Comparison of ENCODE assay signal across 34 cellular contexts in the genomic region with DNA sequence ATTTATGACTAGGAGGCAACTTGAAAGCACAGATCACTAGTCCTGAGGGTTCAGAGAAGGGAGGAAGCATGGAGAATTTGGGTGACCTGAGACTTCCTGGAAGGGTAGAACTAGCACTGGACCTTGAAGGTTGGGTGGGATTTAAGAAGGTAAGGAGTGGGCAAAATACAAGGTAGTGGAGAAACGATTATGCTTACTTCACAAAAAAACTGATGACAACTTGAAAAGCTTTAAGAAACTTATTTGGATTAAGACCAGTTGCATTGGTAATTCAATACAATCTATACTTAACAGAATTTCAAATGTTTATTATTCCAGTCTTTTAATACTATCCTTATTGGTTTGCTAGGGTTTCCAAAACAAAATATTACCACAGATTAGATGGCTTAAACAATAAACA.
"Had no signal": no experiment of that assay in that cellular context is flagged by ENCODE, and none has a peak within 500 bp of the region (broad histone marks: within the 10 kb centered on the region; RNA-seq: fewer than 3 reads in every experiment).

No MANE protein-coding gene starts in this region.

- H3K4me3 Mint-ChIP-seq: activated B cell treated with CpG ODN at 0.5 μM for 24 hours; activated CD4-positive, alpha-beta memory T cell treated with anti-CD3 and anti-CD28 coated beads for 36 hours; activated CD4-positive, alpha-beta memory T cell treated with anti-CD3 and anti-CD28 coated beads, Interleukin-2, amount 10 ng/mL, durations not matched to agents 7 days and 5 days; activated CD4-positive, alpha-beta T cell treated with anti-CD3 and anti-CD28 coated beads for 36 hours; activated CD4-positive, alpha-beta T cell treated with anti-CD3 and anti-CD28 coated beads, Interleukin-2, amount 10 ng/mL, durations not matched to agents 24 days and 14 days; activated CD4-positive, alpha-beta T cell treated with anti-CD3 and anti-CD28 coated beads, Interleukin-2, amount 10 ng/mL, durations not matched to agents 7 days and 5 days; activated CD8-positive, alpha-beta memory T cell treated with anti-CD3 and anti-CD28 coated beads, Interleukin-2, amount 10 ng/mL, durations not matched to agents 7 days and 5 days; activated CD8-positive, alpha-beta T cell treated with anti-CD3 and anti-CD28 coated beads for 36 hours; activated CD8-positive, alpha-beta T cell treated with anti-CD3 and anti-CD28 coated beads, Interleukin-2, amount 10 ng/mL, durations not matched to agents 7 days and 5 days; T-helper 1 cell treated with Interleukin-12 subunit alpha and Interleukin-12 subunit beta and Interleukin-4 antibody, amounts not matched to agents 30 μg/mL and 1 μg/mL, for 36 hours; T-helper 17 cell; T-helper 2 cell treated with Interferon-gamma antibody and Interleukin-4, amounts not matched to agents 5 μg/mL and 100 μg/mL, for 36 hours; WTC11 had no signal

- DNase-seq: activated B cell treated with CpG ODN at 0.5 μM for 24 hours; activated CD4-positive, alpha-beta memory T cell treated with anti-CD3 and anti-CD28 coated beads for 36 hours; activated CD4-positive, alpha-beta memory T cell treated with anti-CD3 and anti-CD28 coated beads, Interleukin-2, amount 10 ng/mL, durations not matched to agents 7 days and 5 days; activated CD4-positive, alpha-beta T cell treated with anti-CD3 and anti-CD28 coated beads for 1 hour; activated CD4-positive, alpha-beta T cell treated with anti-CD3 and anti-CD28 coated beads for 36 hours; activated CD4-positive, alpha-beta T cell treated with anti-CD3 and anti-CD28 coated beads for 4 hours; activated CD4-positive, alpha-beta T cell treated with anti-CD3 and anti-CD28 coated beads for 48 hours; activated CD4-positive, alpha-beta T cell treated with anti-CD3 and anti-CD28 coated beads, Interleukin-2, amount 10 ng/mL, durations not matched to agents 24 days and 14 days; activated CD4-positive, alpha-beta T cell treated with anti-CD3 and anti-CD28 coated beads, Interleukin-2, amount 10 ng/mL, durations not matched to agents 7 days and 5 days; activated CD4-positive, alpha-beta T cell treated with anti-CD3 and anti-CD28 coated beads, Interleukin-2, amount 50 U/mL, for 1 hour; activated CD4-positive, alpha-beta T cell treated with anti-CD3 and anti-CD28 coated beads, Interleukin-2, amount 50 U/mL, for 4 hours; activated CD4-positive, alpha-beta T cell treated with anti-CD3 and anti-CD28 coated beads, Interleukin-2, amount 50 U/mL, for 48 hours; activated CD4-positive, CD25-positive, alpha-beta regulatory T cell; activated CD4-positive, CD25-positive, alpha-beta regulatory T cell treated with anti-CD3 and anti-CD28 coated beads, Interleukin-2, amount 50 U/mL, for 72 hours; activated CD8-positive, alpha-beta memory T cell treated with anti-CD3 and anti-CD28 coated beads for 24 hours; activated CD8-positive, alpha-beta memory T cell treated with anti-CD3 and anti-CD28 coated beads, Interleukin-2, amount 10 ng/mL, durations not matched to agents 7 days and 5 days; activated CD8-positive, alpha-beta memory T cell treated with anti-CD3 and anti-CD28 coated beads, Interleukin-2, amount 50 U/mL, for 4 hours; activated CD8-positive, alpha-beta memory T cell treated with anti-CD3 and anti-CD28 coated beads, Interleukin-2, amount 50 U/mL, for 48 hours; activated CD8-positive, alpha-beta T cell treated with anti-CD3 and anti-CD28 coated beads for 36 hours; activated CD8-positive, alpha-beta T cell treated with anti-CD3 and anti-CD28 coated beads, Interleukin-2, amount 10 ng/mL, durations not matched to agents 7 days and 5 days; activated T-cell treated with anti-CD3 and anti-CD28 coated beads for 4 hours; activated T-cell treated with anti-CD3 and anti-CD28 coated beads, Interleukin-2, amount 50 U/mL, for 1 hour; T-helper 1 cell; T-helper 17 cell; T-helper 2 cell; T-helper 9 cell; T1000; WERI-Rb-1 had no signal

- H3K4me1 Mint-ChIP-seq: activated B cell treated with CpG ODN at 0.5 μM for 24 hours; activated CD4-positive, alpha-beta T cell treated with anti-CD3 and anti-CD28 coated beads, Interleukin-2, amount 10 ng/mL, durations not matched to agents 7 days and 5 days; T-helper 17 cell had no signal

- H3K36me3 ChIP-seq: WERI-Rb-1 had no signal

- H3K27ac Mint-ChIP-seq: activated B cell treated with CpG ODN at 0.5 μM for 24 hours; activated CD4-positive, alpha-beta memory T cell treated with anti-CD3 and anti-CD28 coated beads for 36 hours; activated CD4-positive, alpha-beta memory T cell treated with anti-CD3 and anti-CD28 coated beads, Interleukin-2, amount 10 ng/mL, durations not matched to agents 7 days and 5 days; activated CD4-positive, alpha-beta T cell treated with anti-CD3 and anti-CD28 coated beads for 36 hours; activated CD4-positive, alpha-beta T cell treated with anti-CD3 and anti-CD28 coated beads, Interleukin-2, amount 10 ng/mL, durations not matched to agents 24 days and 14 days; activated CD4-positive, alpha-beta T cell treated with anti-CD3 and anti-CD28 coated beads, Interleukin-2, amount 10 ng/mL, durations not matched to agents 7 days and 5 days; activated CD8-positive, alpha-beta memory T cell treated with anti-CD3 and anti-CD28 coated beads, Interleukin-2, amount 10 ng/mL, durations not matched to agents 7 days and 5 days; activated CD8-positive, alpha-beta T cell treated with anti-CD3 and anti-CD28 coated beads for 36 hours; activated CD8-positive, alpha-beta T cell treated with anti-CD3 and anti-CD28 coated beads, Interleukin-2, amount 10 ng/mL, durations not matched to agents 7 days and 5 days; T-helper 1 cell treated with Interleukin-12 subunit alpha and Interleukin-12 subunit beta and Interleukin-4 antibody, amounts not matched to agents 30 μg/mL and 1 μg/mL, for 36 hours; T-helper 17 cell; T-helper 2 cell treated with Interferon-gamma antibody and Interleukin-4, amounts not matched to agents 5 μg/mL and 100 μg/mL, for 36 hours; WTC11 had no signal

- H3K27me3 Mint-ChIP-seq: activated B cell treated with CpG ODN at 0.5 μM for 24 hours; activated CD4-positive, alpha-beta T cell treated with anti-CD3 and anti-CD28 coated beads, Interleukin-2, amount 10 ng/mL, durations not matched to agents 24 days and 14 days; activated CD4-positive, alpha-beta T cell treated with anti-CD3 and anti-CD28 coated beads, Interleukin-2, amount 10 ng/mL, durations not matched to agents 7 days and 5 days; activated CD8-positive, alpha-beta T cell treated with anti-CD3 and anti-CD28 coated beads for 36 hours; T-helper 17 cell had no signal

- H3K27ac ChIP-seq: VCaP, WERI-Rb-1 had no signal

- H3K9me3 Mint-ChIP-seq: activated CD4-positive, alpha-beta memory T cell treated with anti-CD3 and anti-CD28 coated beads for 36 hours; activated CD4-positive, alpha-beta T cell treated with anti-CD3 and anti-CD28 coated beads, Interleukin-2, amount 10 ng/mL, durations not matched to agents 24 days and 14 days; activated CD4-positive, alpha-beta T cell treated with anti-CD3 and anti-CD28 coated beads, Interleukin-2, amount 10 ng/mL, durations not matched to agents 7 days and 5 days; activated CD8-positive, alpha-beta T cell treated with anti-CD3 and anti-CD28 coated beads for 36 hours; T-helper 1 cell treated with Interleukin-12 subunit alpha and Interleukin-12 subunit beta and Interleukin-4 antibody, amounts not matched to agents 30 μg/mL and 1 μg/mL, for 36 hours; T-helper 2 cell treated with Interferon-gamma antibody and Interleukin-4, amounts not matched to agents 5 μg/mL and 100 μg/mL, for 36 hours had no signal

- ATAC-seq: activated CD4-positive, alpha-beta T cell treated with anti-CD3 and anti-CD28 coated beads for 36 hours; activated CD4-positive, CD25-positive, alpha-beta regulatory T cell treated with anti-CD3 and anti-CD28 coated beads, Interleukin-2, amount 50 U/mL, for 24 hours; activated CD8-positive, alpha-beta memory T cell treated with anti-CD3 and anti-CD28 coated beads, Interleukin-2, amount 10 ng/mL, durations not matched to agents 7 days and 5 days; activated CD8-positive, alpha-beta T cell treated with anti-CD3 and anti-CD28 coated beads for 36 hours; activated CD8-positive, alpha-beta T cell treated with anti-CD3 and anti-CD28 coated beads, Interleukin-2, amount 10 ng/mL, durations not matched to agents 7 days and 5 days; T-helper 17 cell; WTC11 had no signal

- FAIRE-seq: TTC549 had no signal

- H3K36me3 Mint-ChIP-seq: activated CD4-positive, alpha-beta memory T cell treated with anti-CD3 and anti-CD28 coated beads for 36 hours; activated CD8-positive, alpha-beta memory T cell treated with anti-CD3 and anti-CD28 coated beads, Interleukin-2, amount 10 ng/mL, durations not matched to agents 7 days and 5 days; WTC11 had no signal
